1 cellular context compared by ENCODE assay signal in the genomic region with DNA sequence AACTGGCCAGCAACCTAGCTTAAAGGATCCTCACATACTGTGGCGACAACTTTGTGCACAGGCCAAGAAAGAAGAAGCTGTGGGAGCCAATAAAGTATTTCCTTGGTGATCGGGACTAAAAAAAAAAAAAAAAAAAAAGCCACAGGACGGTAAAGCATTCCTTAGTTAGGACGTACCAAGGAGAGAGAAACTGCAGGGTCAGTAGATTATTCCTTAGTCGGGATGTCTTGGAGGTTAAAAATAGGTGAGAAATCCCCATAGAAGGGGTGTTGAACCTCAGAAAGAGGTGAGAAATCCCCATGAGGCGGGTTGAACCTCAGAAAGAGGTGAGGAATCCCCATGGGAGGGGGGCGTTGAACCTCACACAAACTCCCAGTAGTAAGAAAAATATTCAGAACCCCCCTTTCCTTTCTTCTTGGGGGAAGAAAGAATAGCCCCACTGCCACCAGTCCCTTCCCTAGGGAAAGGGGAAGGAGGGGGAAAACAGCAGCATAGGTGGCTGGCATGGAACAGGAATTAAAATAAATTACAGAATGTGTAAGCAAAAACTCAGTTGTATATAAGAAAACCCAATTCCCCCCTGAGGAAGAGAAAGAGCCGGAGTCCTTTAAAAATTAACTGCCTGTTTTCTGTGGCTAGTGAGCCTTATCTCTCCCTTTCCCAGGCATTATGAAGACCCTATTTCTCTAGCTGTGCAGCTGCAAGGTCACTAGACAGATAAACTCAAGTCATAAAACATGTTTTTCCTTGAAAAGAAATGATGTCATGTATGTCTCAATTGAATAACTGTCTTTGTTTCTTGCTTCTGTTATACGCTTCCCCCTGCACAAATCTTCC.
TF ChIP-seq lines count a peak whose summit lies in the region.

No MANE protein-coding gene starts in this region.

TF ChIP-seq in IMR-90, 13 proteins besides CTCF, POLR2A, EP300 and RAD21 (continued from another document):
- TF ChIP-seq, protein P1, sequence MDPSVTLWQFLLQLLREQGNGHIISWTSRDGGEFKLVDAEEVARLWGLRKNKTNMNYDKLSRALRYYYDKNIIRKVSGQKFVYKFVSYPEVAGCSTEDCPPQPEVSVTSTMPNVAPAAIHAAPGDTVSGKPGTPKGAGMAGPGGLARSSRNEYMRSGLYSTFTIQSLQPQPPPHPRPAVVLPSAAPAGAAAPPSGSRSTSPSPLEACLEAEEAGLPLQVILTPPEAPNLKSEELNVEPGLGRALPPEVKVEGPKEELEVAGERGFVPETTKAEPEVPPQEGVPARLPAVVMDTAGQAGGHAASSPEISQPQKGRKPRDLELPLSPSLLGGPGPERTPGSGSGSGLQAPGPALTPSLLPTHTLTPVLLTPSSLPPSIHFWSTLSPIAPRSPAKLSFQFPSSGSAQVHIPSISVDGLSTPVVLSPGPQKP (IDR thresholded peaks at IDR 0.05; ENCODE audit: borderline replicate concordance, low read depth, low read length) = no peak
- TF ChIP-seq NFE2L2 (IDR thresholded peaks at IDR 0.05; ENCODE audit: low read depth, low read length) = no peak
- TF ChIP-seq, protein P2, sequence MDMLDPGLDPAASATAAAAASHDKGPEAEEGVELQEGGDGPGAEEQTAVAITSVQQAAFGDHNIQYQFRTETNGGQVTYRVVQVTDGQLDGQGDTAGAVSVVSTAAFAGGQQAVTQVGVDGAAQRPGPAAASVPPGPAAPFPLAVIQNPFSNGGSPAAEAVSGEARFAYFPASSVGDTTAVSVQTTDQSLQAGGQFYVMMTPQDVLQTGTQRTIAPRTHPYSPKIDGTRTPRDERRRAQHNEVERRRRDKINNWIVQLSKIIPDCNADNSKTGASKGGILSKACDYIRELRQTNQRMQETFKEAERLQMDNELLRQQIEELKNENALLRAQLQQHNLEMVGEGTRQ (IDR thresholded peaks at IDR 0.05; ENCODE audit: low read depth, low read length) = no peak
